ENCODE assay signal across 8 cellular contexts in the genomic region with DNA sequence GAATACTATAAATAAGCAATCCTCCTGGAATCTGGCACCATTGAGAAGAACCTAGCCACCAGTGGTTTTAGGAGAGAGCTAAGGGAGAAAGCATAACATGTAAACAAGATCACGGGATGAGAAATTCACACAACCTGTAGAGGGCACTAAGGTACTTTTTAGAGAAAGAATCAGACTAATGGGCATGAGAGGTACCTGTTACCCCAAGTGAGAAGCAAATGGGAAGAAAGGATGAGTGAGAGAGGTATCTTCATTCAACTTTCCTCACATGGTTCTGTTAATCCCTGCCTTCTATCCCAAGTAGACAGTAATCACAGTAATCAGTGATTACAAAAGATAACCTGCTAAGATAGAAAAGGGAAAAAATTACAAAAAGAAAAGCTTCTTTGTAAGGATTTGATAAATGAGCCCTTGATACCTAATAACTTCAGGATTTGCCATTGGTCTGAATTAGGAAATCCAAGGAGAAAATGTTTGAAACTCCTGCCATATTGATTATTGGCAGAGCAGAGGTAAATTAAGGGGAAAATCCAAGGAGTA.
DNase-seq lines count a peak whose midpoint lies in the region; ATAC-seq, FAIRE-seq and TF ChIP-seq lines count a peak whose summit lies in the region.

No MANE protein-coding gene starts in this region.

- WGBS in mesenchymal stem cell: 11% methylated on average over 1 of the region's 1 CpG

- CTCF ChIA-PET in activated CD4-positive, alpha-beta T cell treated with anti-CD3 and anti-CD28 coated beads for 36 hours (lab: Charles Lee): no interaction called here

- ATAC-seq in GM18873 (IDR thresholded peaks at IDR 0.05; ENCODE audit: low FRiP score, unreplicated experiment) (peak; percentile 48), HG03045 (IDR thresholded peaks at IDR 0.05; ENCODE audit: unreplicated experiment) (peak; percentile 63), natural killer cell (no peak)
- no peak for ATAC-seq in activated CD4-positive, alpha-beta T cell treated with anti-CD3 and anti-CD28 coated beads for 36 hours

- no peaks in the 10 kb centered on the region for H3K79me1 ChIP-seq in mesenchymal stem cell (replicated peaks; ENCODE audit: low read length, poor library complexity, severe bottlenecking)

- peak; percentile 57 for DNase-seq in ACHN
- peak; percentile 10 for DNase-seq in NCI-H2171 (lab: John Stamatoyannopoulos, UW)
- DNase-seq in bronchial epithelial cell (ENCODE audit: low read depth): peak; percentile 75
- DNase-seq in mesenchymal stem cell: peak; percentile 51
- DNase-seq in natural killer cell: no peak
- DNase-seq in activated CD4-positive, alpha-beta T cell treated with anti-CD3 and anti-CD28 coated beads for 36 hours: no peak

- no peaks in the 10 kb centered on the region for H3K4me1 Mint-ChIP-seq in natural killer cell
- peaks cover 6% of the 10 kb centered on the region for H3K4me1 Mint-ChIP-seq in activated CD4-positive, alpha-beta T cell treated with anti-CD3 and anti-CD28 coated beads for 36 hours

- no peaks in the 10 kb centered on the region for H3K9me3 ChIP-seq in mesenchymal stem cell (ENCODE audit: control insufficient read depth, low read length)

- intact Hi-C loops in natural killer cell (cut with micrococcal nuclease): no loop called here
- intact Hi-C loops in activated CD4-positive, alpha-beta T cell treated with anti-CD3 and anti-CD28 coated beads for 36 hours (cut with DNase I, micrococcal nuclease): no loop called here

- no peak overlapping the region for H3K4me3 Mint-ChIP-seq in natural killer cell
- no peak overlapping the region for H3K4me3 Mint-ChIP-seq in activated CD4-positive, alpha-beta T cell treated with anti-CD3 and anti-CD28 coated beads for 36 hours

- no peak overlapping the region for H2AK5ac ChIP-seq in mesenchymal stem cell (ENCODE audit: low read length, severe bottlenecking)

- TF ChIP-seq CTCF in bronchial epithelial cell (IDR thresholded peaks at IDR 0.05; ENCODE audit: insufficient read depth, low read length, severe bottlenecking): peak; percentile 63
- TF ChIP-seq CTCF in natural killer cell (IDR thresholded peaks at IDR 0.05): no peak

- H2BK120ac ChIP-seq in mesenchymal stem cell (ENCODE audit: low read depth, low read length): no peak overlapping the region

- no peak overlapping the region for H2BK5ac ChIP-seq in mesenchymal stem cell (ENCODE audit: low read depth, low read length, poor library complexity, severe bottlenecking)

- H3K4ac ChIP-seq in mesenchymal stem cell (ENCODE audit: low read depth in 1 of 2, low read length in 2 of 2): no peak overlapping the region

- no peak overlapping the region for H3K27ac ChIP-seq in mesenchymal stem cell (ENCODE audit: low read length, poor library complexity, severe bottlenecking)

- H3K27me3 ChIP-seq in bronchial epithelial cell (ENCODE audit: control insufficient read depth, insufficient read depth, low read length) (no peaks in the 10 kb centered on the region), mesenchymal stem cell (ENCODE audit: control insufficient read depth in 1 of 2, insufficient read depth in 1 of 2, low read length in 2 of 2) (no peaks in the 10 kb centered on the region)

- H3K18ac ChIP-seq in mesenchymal stem cell (ENCODE audit: low read depth in 1 of 2, low read length in 2 of 2): no peak overlapping the region

- no peak overlapping the region for H4K91ac ChIP-seq in mesenchymal stem cell (ENCODE audit: low read length)

- H3K9ac ChIP-seq in mesenchymal stem cell (ENCODE audit: low read length): no peak overlapping the region

- H3K27ac Mint-ChIP-seq in natural killer cell: no peak overlapping the region
- H3K27ac Mint-ChIP-seq in activated CD4-positive, alpha-beta T cell treated with anti-CD3 and anti-CD28 coated beads for 36 hours: no peak overlapping the region

- FAIRE-seq in bronchial epithelial cell (lab: Jason Lieb, UNC): no peak

- no peak overlapping the region for H3K4me2 ChIP-seq in mesenchymal stem cell (ENCODE audit: low read length, poor library complexity, severe bottlenecking)

- H3K23ac ChIP-seq in mesenchymal stem cell (ENCODE audit: low read length in 2 of 2): no peak overlapping the region

- no peak overlapping the region for H4K8ac ChIP-seq in mesenchymal stem cell (ENCODE audit: low read length)

- no peaks in the 10 kb centered on the region for H3K4me1 ChIP-seq in mesenchymal stem cell (ENCODE audit: control insufficient read depth, insufficient read depth, low read depth, low read length)

- POLR2A ChIA-PET in activated CD4-positive, alpha-beta T cell treated with anti-CD3 and anti-CD28 coated beads for 36 hours (lab: Charles Lee): no interaction called here

- no peaks in the 10 kb centered on the region for H3K36me3 Mint-ChIP-seq in natural killer cell
- H3K36me3 Mint-ChIP-seq in activated CD4-positive, alpha-beta T cell treated with anti-CD3 and anti-CD28 coated beads for 36 hours (ENCODE audit: low read depth): no peaks in the 10 kb centered on the region

- H2AFZ ChIP-seq in mesenchymal stem cell (ENCODE audit: low read depth, low read length): no peak overlapping the region

- H3K14ac ChIP-seq in mesenchymal stem cell (ENCODE audit: low read length in 2 of 2): no peak overlapping the region

- H3K36me3 ChIP-seq in bronchial epithelial cell (ENCODE audit: control insufficient read depth, insufficient read depth, low read length): no peaks in the 10 kb centered on the region
- no peaks in the 10 kb centered on the region for H3K36me3 ChIP-seq in mesenchymal stem cell (ENCODE audit: control insufficient read depth in 1 of 2, insufficient read depth in 2 of 2, low read depth in 1 of 2, low read length in 2 of 2)

- H2BK12ac ChIP-seq in mesenchymal stem cell (ENCODE audit: low read length in 2 of 2): no peak overlapping the region

- H2BK15ac ChIP-seq in mesenchymal stem cell (ENCODE audit: low read depth, poor library complexity, severe bottlenecking): no peak overlapping the region

- in situ Hi-C loops in ACHN (cut with HindIII; ENCODE audit: low pct_ligation_motif_present, low pct_unique_long_range_greater_than_20kb, low sequenced_read_pairs): no loop called here

- H3K4me3 ChIP-seq in bronchial epithelial cell (ENCODE audit: low read depth, low read length) (no peak overlapping the region), mesenchymal stem cell (ENCODE audit: insufficient read depth in 1 of 2, low read depth in 1 of 2, low read length in 2 of 2) (no peak overlapping the region)

- no peaks in the 10 kb centered on the region for H3K27me3 Mint-ChIP-seq in natural killer cell (ENCODE audit: low read depth in 2 of 2)
- H3K27me3 Mint-ChIP-seq in activated CD4-positive, alpha-beta T cell treated with anti-CD3 and anti-CD28 coated beads for 36 hours: no peaks in the 10 kb centered on the region

- H3K9me3 Mint-ChIP-seq in natural killer cell: peaks cover 3 to 4% of the 10 kb centered on the region in 2 donors
- no peaks in the 10 kb centered on the region for H3K9me3 Mint-ChIP-seq in activated CD4-positive, alpha-beta T cell treated with anti-CD3 and anti-CD28 coated beads for 36 hours (ENCODE audit: low read depth)

Comparison
In these comparisons a context has a peak if more than half of its experiments do, and no peak if none do; other contexts are left out.
1. DNase-seq: peak in ACHN (single experiment), NCI-H2171 (single experiment), bronchial epithelial cell (single experiment) and mesenchymal stem cell (single experiment); none in natural killer cell (single experiment) and activated CD4-positive, alpha-beta T cell treated with anti-CD3 and anti-CD28 coated beads for 36 hours (single experiment).
2. ATAC-seq: peak in GM18873 (single experiment) and HG03045 (single experiment); none in natural killer cell (0 of 3) and activated CD4-positive, alpha-beta T cell treated with anti-CD3 and anti-CD28 coated beads for 36 hours (single experiment).